Comparison of ENCODE assay signal across 19 cellular contexts in the genomic region with DNA sequence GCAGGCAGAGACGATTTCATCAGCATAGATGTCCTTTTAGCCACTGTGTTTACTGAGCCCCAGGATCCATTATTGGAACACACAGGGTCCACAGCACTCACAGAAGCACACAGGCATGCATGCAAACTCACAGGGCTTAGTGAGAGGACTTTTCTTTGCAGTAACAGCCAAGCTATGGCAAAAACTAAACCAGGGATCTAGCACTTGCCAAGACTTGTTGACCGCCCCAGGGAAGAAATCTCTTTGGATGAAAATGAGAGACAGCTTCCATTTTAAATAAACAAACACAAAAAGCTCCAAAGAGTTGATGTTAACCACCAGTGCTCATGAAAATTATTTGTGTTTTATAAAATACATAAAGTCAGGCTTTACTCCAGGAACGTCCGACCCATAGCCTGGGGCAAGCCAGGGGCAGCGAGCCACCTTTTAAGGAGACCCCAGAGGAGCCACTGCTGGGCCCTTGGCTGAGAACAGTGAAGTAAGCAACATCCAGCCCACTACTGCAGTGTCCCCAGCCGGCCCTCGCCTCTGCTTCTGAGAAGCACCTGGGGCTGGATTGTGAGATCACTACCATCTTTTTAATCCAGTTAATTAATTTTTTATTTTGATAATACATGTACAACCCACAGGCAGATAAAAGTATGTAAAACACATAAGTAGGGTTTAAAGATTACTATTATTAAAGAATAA. TPM values are rescaled to one million over a fixed set of nuclear protein-coding genes. Genes with fewer than 3 reads are reported as not detected.
DNase-seq lines count a peak whose midpoint lies in the region; ATAC-seq and TF ChIP-seq lines count a peak whose summit lies in the region.
"Had no signal": no experiment of that assay in that cellular context is flagged by ENCODE, and none has a peak within 500 bp of the region (broad histone marks: within the 10 kb centered on the region; RNA-seq: fewer than 3 reads in every experiment).

No MANE protein-coding gene starts in this region.

- no peak overlapping the region for H3K4me3 Mint-ChIP-seq in activated T-cell treated with anti-CD3 and anti-CD28 coated beads, Interleukin-2, amount 50 U/mL, for 24 hours
- peak overlapping the region; percentile 29 to 58 for H3K4me3 Mint-ChIP-seq in stimulated activated naive B cell treated with anti-CD40 and anti-IgM and Interleukin-4, amounts not matched to agents 10 μg/mL and 1 μg/mL and 100 μg/mL, for 72 hours
- H3K4me3 Mint-ChIP-seq: nephron had no signal

- no peaks in the 10 kb centered on the region for H3K9me3 ChIP-seq in hepatocyte (ENCODE audit: low read depth)
- H3K9me3 ChIP-seq: A549, left ventricle myocardium inferior, right atrium auricular region, tibial nerve had no signal

- no peak for ATAC-seq in stimulated activated naive B cell treated with anti-CD40 and anti-IgM and Interleukin-4, amounts not matched to agents 10 μg/mL and 1 μg/mL and 100 μg/mL, for 72 hours (replicated peaks)
- ATAC-seq: A549, Panc1 had no signal

- H3K36me3 Mint-ChIP-seq in activated T-cell treated with anti-CD3 and anti-CD28 coated beads, Interleukin-2, amount 50 U/mL, for 24 hours (ENCODE audit: low read depth), result peaks cover 88% of the 10 kb centered on the region
- peaks cover 25 to 35% of the 10 kb centered on the region in 2 donors for H3K36me3 Mint-ChIP-seq in stimulated activated naive B cell treated with anti-CD40 and anti-IgM and Interleukin-4, amounts not matched to agents 10 μg/mL and 1 μg/mL and 100 μg/mL, for 72 hours

- no peaks in the 10 kb centered on the region for H3K27me3 Mint-ChIP-seq in activated T-cell treated with anti-CD3 and anti-CD28 coated beads, Interleukin-2, amount 50 U/mL, for 24 hours
- no peaks in the 10 kb centered on the region for H3K27me3 Mint-ChIP-seq in stimulated activated naive B cell treated with anti-CD40 and anti-IgM and Interleukin-4, amounts not matched to agents 10 μg/mL and 1 μg/mL and 100 μg/mL, for 72 hours

- no peaks in the 10 kb centered on the region for H3K9me3 Mint-ChIP-seq in activated T-cell treated with anti-CD3 and anti-CD28 coated beads, Interleukin-2, amount 50 U/mL, for 24 hours
- H3K9me3 Mint-ChIP-seq in stimulated activated naive B cell treated with anti-CD40 and anti-IgM and Interleukin-4, amounts not matched to agents 10 μg/mL and 1 μg/mL and 100 μg/mL, for 72 hours, result no peaks in the 10 kb centered on the region
- H3K9me3 Mint-ChIP-seq: nephron had no signal

- H3K27ac ChIP-seq in hepatocyte, result peak overlapping the region; percentile 25
- H3K27ac ChIP-seq: A549, right atrium auricular region had no signal

- no peaks in the 10 kb centered on the region for H3K9me2 ChIP-seq in hepatocyte (replicated peaks; ENCODE audit: insufficient read depth)

- H3K4me3 ChIP-seq in hepatocyte, result no peak overlapping the region
- H3K4me3 ChIP-seq: A549, dorsolateral prefrontal cortex, left ventricle myocardium inferior, right atrium auricular region, tibial nerve had no signal

- H3K79me2 ChIP-seq in hepatocyte, result no peaks in the 10 kb centered on the region

- DNase-seq in activated T-cell treated with anti-CD3 and anti-CD28 coated beads, Interleukin-2, amount 50 U/mL, for 24 hours, result no peak
- no peak for DNase-seq in activated T-cell treated with anti-CD3 and anti-CD28 coated beads, Interleukin-2, amount 50 U/mL, for 48 hours
- DNase-seq in hepatocyte (ENCODE audit: low spot score) (no peak), DMS53 treated with DMSO at 0.1 percent for 48 hours (lab: John Stamatoyannopoulos, UW; ENCODE audit: unreplicated experiment) (no peak), erythroblast (lab: John Stamatoyannopoulos, UW) (no peak), NCI-H2081 treated with DMSO at 0.1 percent for 48 hours (lab: John Stamatoyannopoulos, UW) (no peak)
- DNase-seq in stimulated activated naive B cell treated with anti-CD40 and anti-IgM and Interleukin-4, amounts not matched to agents 10 μg/mL and 1 μg/mL and 100 μg/mL, for 72 hours, result no peak
- DNase-seq: activated gamma-delta T cell; dorsolateral prefrontal cortex; left ventricle myocardium inferior; NCI-H146; NCI-H446 treated with DMSO at 0.1 percent for 48 hours; stimulated activated CD4-positive, alpha-beta T cell treated with anti-CD3 and anti-CD28 coated beads, Interleukin-2, amount 100 ng/mL, for 24 hours had no signal

- no peak overlapping the region for H2AFZ ChIP-seq in hepatocyte

- peaks cover 35% of the 10 kb centered on the region for H3K4me1 Mint-ChIP-seq in activated T-cell treated with anti-CD3 and anti-CD28 coated beads, Interleukin-2, amount 50 U/mL, for 24 hours (ENCODE audit: low read depth)
- H3K4me1 Mint-ChIP-seq in stimulated activated naive B cell treated with anti-CD40 and anti-IgM and Interleukin-4, amounts not matched to agents 10 μg/mL and 1 μg/mL and 100 μg/mL, for 72 hours, result peaks cover 27 to 44% of the 10 kb centered on the region in 2 donors
- H3K4me1 Mint-ChIP-seq: nephron had no signal

- TF ChIP-seq CTCF in hepatocyte (IDR thresholded peaks at IDR 0.05; ENCODE audit: poor library complexity), result no peak

- no peaks in the 10 kb centered on the region for H3K27me3 ChIP-seq in hepatocyte
- H3K27me3 ChIP-seq: dorsolateral prefrontal cortex, right atrium auricular region, tibial nerve had no signal

- TF ChIP-seq POLR2A in Raji (IDR thresholded peaks at IDR 0.05; ENCODE audit: insufficient read depth, low read depth, low read length) (peak; percentile 22; the same call in 1 of the 2 replicates), erythroblast (IDR thresholded peaks at IDR 0.05; ENCODE audit: low read length) (no peak)

- WGBS in hepatocyte (ENCODE audit: low lambda C conversion rate, missing lambda C conversion rate), result 78% methylated on average over 7 of the region's 7 CpGs

- no peak overlapping the region for H3K4me2 ChIP-seq in hepatocyte
- H3K4me2 ChIP-seq: A549 had no signal

- no peaks in the 10 kb centered on the region for H3K36me3 ChIP-seq in hepatocyte (replicated peaks; ENCODE audit: insufficient read depth, low read depth)

- no peaks in the 10 kb centered on the region for H4K20me1 ChIP-seq in hepatocyte (ENCODE audit: insufficient read depth, poor library complexity, severe bottlenecking)

- H3K27ac Mint-ChIP-seq in activated T-cell treated with anti-CD3 and anti-CD28 coated beads, Interleukin-2, amount 50 U/mL, for 24 hours, result peak overlapping the region; percentile 47
- peak overlapping the region; percentile 31 for H3K27ac Mint-ChIP-seq in stimulated activated naive B cell treated with anti-CD40 and anti-IgM and Interleukin-4, amounts not matched to agents 10 μg/mL and 1 μg/mL and 100 μg/mL, for 72 hours
- H3K27ac Mint-ChIP-seq: nephron had no signal

- peaks cover 3% of the 10 kb centered on the region for H3K4me1 ChIP-seq in hepatocyte (ENCODE audit: insufficient read depth)
- H3K4me1 ChIP-seq: right atrium auricular region, tibial nerve had no signal

RNA-seq across cellular contexts. Expression of a gene that starts 22.0 kb away (rescaled TPM):
- 16.1 and 19.6 TPM in 2 replicates for total RNA-seq in hepatocyte
- 21.3 and 30.4 TPM in 2 replicates for polyA plus RNA-seq in hepatocyte

RNA-seq across cellular contexts. Expression of a gene that starts 50.6 kb away (rescaled TPM):
- 26.4 and 31.2 TPM in 2 replicates for total RNA-seq in hepatocyte
- 29.5 and 31.9 TPM in 2 replicates for polyA plus RNA-seq in hepatocyte

RNA-seq across cellular contexts. Expression of a gene that starts 50.7 kb away (rescaled TPM):
- total RNA-seq in hepatocyte, result 20.5 and 36.7 TPM in 2 replicates
- 20.2 and 28.5 TPM in 2 replicates for polyA plus RNA-seq in hepatocyte

RNA-seq across cellular contexts. Expression of a gene that starts 55.6 kb away (rescaled TPM):
- 36.8 and 39.9 TPM in 2 replicates for total RNA-seq in hepatocyte
- 31.0 and 35.3 TPM in 2 replicates for polyA plus RNA-seq in hepatocyte
